ENCODE assay signal across 19 cellular contexts in the genomic region with DNA sequence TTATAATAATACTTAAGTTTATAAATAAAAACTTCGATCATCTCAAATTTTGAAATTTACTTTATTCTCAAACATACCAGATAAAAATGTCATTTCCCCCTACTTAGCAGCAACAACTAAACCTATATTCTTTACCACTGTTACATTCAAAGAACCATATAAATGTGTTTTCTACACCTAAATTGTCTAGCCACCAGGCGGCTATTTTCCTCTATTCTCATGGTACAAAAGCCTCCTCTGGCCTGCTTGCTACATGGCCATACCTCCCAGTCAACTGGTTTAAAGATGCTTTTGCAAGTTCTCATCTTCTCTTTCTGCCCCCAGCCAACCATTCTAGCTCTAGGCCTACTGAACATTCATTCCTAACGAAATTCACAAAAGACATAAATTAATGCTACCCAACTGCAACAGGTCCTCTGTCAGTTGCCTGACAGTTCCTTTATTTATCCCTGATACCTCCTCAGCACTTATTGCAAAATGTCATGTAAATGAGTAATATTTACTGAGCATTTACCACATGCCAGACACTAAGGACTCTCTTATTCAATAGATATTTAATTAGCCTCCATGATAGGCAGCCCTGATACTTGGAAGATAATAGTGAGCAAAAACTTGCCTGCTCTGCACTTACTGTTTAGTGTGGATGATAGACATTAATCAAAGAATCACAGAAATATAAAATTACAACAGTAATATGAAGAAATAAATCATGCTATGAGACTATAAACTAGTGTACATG.
"Had no signal": no experiment of that assay in that cellular context is flagged by ENCODE, and none has a peak within 500 bp of the region (broad histone marks: within the 10 kb centered on the region; RNA-seq: fewer than 3 reads in every experiment).

No MANE protein-coding gene starts in this region.

- H3K27me3 Mint-ChIP-seq: activated CD4-positive, alpha-beta memory T cell treated with anti-CD3 and anti-CD28 coated beads for 36 hours; naive thymus-derived CD4-positive, alpha-beta T cell; progenitor cell of endocrine pancreas; stimulated activated naive B cell treated with anti-CD40 and anti-IgM and Interleukin-4, amounts not matched to agents 10 μg/mL and 1 μg/mL and 100 μg/mL, for 72 hours; T-cell had no signal

- H3K4me3 Mint-ChIP-seq: activated CD4-positive, alpha-beta memory T cell treated with anti-CD3 and anti-CD28 coated beads for 36 hours; stimulated activated naive B cell treated with anti-CD40 and anti-IgM and Interleukin-4, amounts not matched to agents 10 μg/mL and 1 μg/mL and 100 μg/mL, for 72 hours; T-cell had no signal

- ATAC-seq: lower lobe of right lung; naive thymus-derived CD4-positive, alpha-beta T cell; right cardiac atrium; stimulated activated naive B cell treated with anti-CD40 and anti-IgM and Interleukin-4, amounts not matched to agents 10 μg/mL and 1 μg/mL and 100 μg/mL, for 72 hours; T-cell had no signal

- H3K27ac Mint-ChIP-seq: activated CD4-positive, alpha-beta memory T cell treated with anti-CD3 and anti-CD28 coated beads for 36 hours; naive thymus-derived CD4-positive, alpha-beta T cell; progenitor cell of endocrine pancreas; stimulated activated naive B cell treated with anti-CD40 and anti-IgM and Interleukin-4, amounts not matched to agents 10 μg/mL and 1 μg/mL and 100 μg/mL, for 72 hours; T-cell had no signal

- H3K4me3 ChIP-seq: adrenal gland, coronary artery, lower lobe of right lung, smooth muscle cell, transverse colon had no signal

- DNase-seq: activated CD4-positive, alpha-beta memory T cell treated with anti-CD3 and anti-CD28 coated beads for 36 hours; activated naive CD4-positive, alpha-beta T cell treated with Interleukin-2 at 50 U/mL for 16 hours; activated T-cell treated with anti-CD3 and anti-CD28 coated beads, Interleukin-2, amount 50 U/mL, for 48 hours; adrenal gland; central memory CD4-positive, alpha-beta T cell; effector CD8-positive, alpha-beta T cell; hippocampal formation; lower lobe of right lung; midbrain; naive thymus-derived CD4-positive, alpha-beta T cell; occipital lobe; right cardiac atrium; stimulated activated naive B cell treated with anti-CD40 and anti-IgM and Interleukin-4, amounts not matched to agents 10 μg/mL and 1 μg/mL and 100 μg/mL, for 72 hours; substantia nigra; T-cell; transverse colon had no signal

- H3K27me3 ChIP-seq: adrenal gland, transverse colon had no signal

- H3K9me3 Mint-ChIP-seq: activated CD4-positive, alpha-beta memory T cell treated with anti-CD3 and anti-CD28 coated beads for 36 hours; naive thymus-derived CD4-positive, alpha-beta T cell; stimulated activated naive B cell treated with anti-CD40 and anti-IgM and Interleukin-4, amounts not matched to agents 10 μg/mL and 1 μg/mL and 100 μg/mL, for 72 hours; T-cell had no signal

- H3K36me3 ChIP-seq: adrenal gland, lower lobe of right lung, transverse colon had no signal

- H3K36me3 Mint-ChIP-seq: activated CD4-positive, alpha-beta memory T cell treated with anti-CD3 and anti-CD28 coated beads for 36 hours had no signal
